Comparison of ENCODE assay signal across 7 cellular contexts in genomic region chr6:32175711-32176475, GRCh38.
DNase-seq lines count a peak whose midpoint lies in the region; ATAC-seq and TF ChIP-seq lines count a peak whose summit lies in the region.

Gene AGPAT1 (minus strand): TSS chr6:32176084. CDS start chr6:32171496, 4,588 bp downstream.

- ATAC-seq in HG03378 (IDR thresholded peaks at IDR 0.05; ENCODE audit: unreplicated experiment): peak; percentile 29

- DNase-seq in NCI-H510A treated with DMSO at 0.1 percent for 48 hours (lab: John Stamatoyannopoulos, UW): peak; percentile 99
- peak; percentile 92 for DNase-seq in activated CD4-positive, alpha-beta T cell treated with anti-CD3 and anti-CD28 coated beads for 1 hour
- DNase-seq in cerebellar cortex (ENCODE audit: low spot score): peak; percentile 98
- peak; percentile 98 for DNase-seq in islet precursor cell
- DNase-seq in stimulated activated CD4-positive, alpha-beta T cell treated with anti-CD3 and anti-CD28 coated beads, Interleukin-12 subunit alpha, Interleukin-12 subunit beta, amount 100 ng/mL, for 24 hours (ENCODE audit: low read depth in 2 of 2): peak; percentile 93 to 98

- TF ChIP-seq POLR2A in GM18526 (IDR thresholded peaks at IDR 0.05; ENCODE audit: extremely low read depth, insufficient read length): peak; percentile 62

Comparison
In these comparisons a context has a peak if more than half of its experiments do, and no peak if none do; other contexts are left out.
1. Peak in every context shown above with its lines: DNase-seq and ATAC-seq.